ENCODE assay signal across 9 cellular contexts in the genomic region with DNA sequence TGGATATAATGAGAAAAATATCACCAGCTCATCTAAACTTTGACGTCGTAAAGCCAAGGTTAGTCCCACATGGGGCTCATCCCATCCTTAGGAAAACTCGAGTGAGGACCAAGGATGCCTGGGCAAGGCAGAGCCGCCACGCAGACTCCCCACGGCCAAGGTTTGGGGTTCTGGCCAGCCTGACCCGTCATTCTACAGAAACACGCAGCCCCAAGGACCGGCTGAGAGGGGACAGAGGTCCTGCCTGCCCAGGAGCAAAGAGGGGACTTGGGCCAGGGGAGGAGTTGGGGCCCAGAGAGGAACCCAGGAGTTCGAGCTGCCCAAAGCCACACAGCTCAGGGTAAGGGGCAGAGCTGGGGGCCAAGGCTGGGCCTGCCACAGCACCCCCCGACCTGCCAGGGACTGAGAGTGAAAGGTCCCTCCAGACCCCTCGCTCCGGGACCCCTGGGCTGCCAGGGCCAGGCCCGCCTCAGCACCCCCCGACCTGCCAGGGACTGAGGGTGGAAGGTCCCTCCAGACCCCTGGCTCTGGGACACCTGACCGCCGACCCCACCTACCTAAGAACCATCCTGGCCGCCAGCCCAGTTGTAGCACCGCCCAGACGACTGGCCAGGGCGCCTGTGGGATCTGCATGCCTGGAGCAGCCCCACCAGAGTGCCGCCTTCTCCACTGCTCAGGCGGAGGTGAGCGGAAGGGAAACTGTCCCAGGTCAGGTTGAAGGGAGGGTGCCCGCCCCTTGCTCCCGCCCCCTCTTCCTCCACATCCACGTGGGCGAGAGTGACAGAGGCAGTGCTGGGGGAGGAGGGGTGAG. TPM values are rescaled to one million over a fixed set of nuclear protein-coding genes. Genes with fewer than 3 reads are reported as not detected.
A peak's percentile ranks its signal among the peaks of the same experiment; 100 is the strongest.
DNase-seq lines count a peak whose midpoint lies in the region; ATAC-seq and TF ChIP-seq lines count a peak whose summit lies in the region.
"Had no signal": no experiment of that assay in that cellular context is flagged by ENCODE, and none has a peak within 500 bp of the region (broad histone marks: within the 10 kb centered on the region; RNA-seq: fewer than 3 reads in every experiment).

A gene (minus strand): TSS at position 689 of the 811 bp plus-strand sequence. CDS start 56 bp downstream, at position 633.

- no peaks in the 10 kb centered on the region for H3K4me1 ChIP-seq in aorta (ENCODE audit: control insufficient read depth in 1 of 2, insufficient read depth in 2 of 2, low read length in 2 of 2)

- no peaks in the 10 kb centered on the region for H3K9me3 Mint-ChIP-seq in activated B cell treated with CpG ODN at 0.5 μM for 24 hours
- H3K9me3 Mint-ChIP-seq in dendritic cell treated with granulocyte-macrophage colony-stimulating factor and Interleukin-4, amounts not matched to agents 40 ng/mL and 50 ng/mL, for 4 days: no peaks in the 10 kb centered on the region

- H3K36me3 Mint-ChIP-seq in activated B cell treated with CpG ODN at 0.5 μM for 24 hours (ENCODE audit: low read depth): no peaks in the 10 kb centered on the region
- H3K36me3 Mint-ChIP-seq in dendritic cell treated with granulocyte-macrophage colony-stimulating factor and Interleukin-4, amounts not matched to agents 40 ng/mL and 50 ng/mL, for 4 days (ENCODE audit: low read depth): no peaks in the 10 kb centered on the region

- H3K27ac ChIP-seq in AG04450 (ENCODE audit: low read depth, low read length): peak within 1 kb of the TSS; percentile 39
- H3K27ac ChIP-seq in aorta (ENCODE audit: low read depth in 1 of 2, low read length in 2 of 2): no peak within 1 kb of the TSS
- H3K27ac ChIP-seq: cardiac muscle cell had no signal

- peak within 1 kb of the TSS; percentile 91 for H3K27ac Mint-ChIP-seq in activated B cell treated with CpG ODN at 0.5 μM for 24 hours
- H3K27ac Mint-ChIP-seq in dendritic cell treated with granulocyte-macrophage colony-stimulating factor and Interleukin-4, amounts not matched to agents 40 ng/mL and 50 ng/mL, for 4 days: peak within 1 kb of the TSS; percentile 64

- H3K9me3 ChIP-seq in AG04450 (ENCODE audit: control insufficient read depth, insufficient read depth, low read length) (peaks cover 3% of the 10 kb centered on the region; the same call in 1 of the 2 replicates), aorta (ENCODE audit: control insufficient read depth, low read length) (no peaks in the 10 kb centered on the region)

- peaks cover 37% of the 10 kb centered on the region for H3K4me1 Mint-ChIP-seq in activated B cell treated with CpG ODN at 0.5 μM for 24 hours
- H3K4me1 Mint-ChIP-seq in dendritic cell treated with granulocyte-macrophage colony-stimulating factor and Interleukin-4, amounts not matched to agents 40 ng/mL and 50 ng/mL, for 4 days (ENCODE audit: low read depth): no peaks in the 10 kb centered on the region

- DNase-seq in AG04450 (ENCODE audit: low read depth, low spot score) (no peak), activated B cell treated with CpG ODN at 0.5 μM for 24 hours (no peak), omental fat pad (ENCODE audit: low spot score) (no peak), aorta (peak; percentile 50 to 72), ureter (ENCODE audit: low spot score) (no peak), GDM1 (lab: John Stamatoyannopoulos, UW) (no peak)

- peak within 1 kb of the TSS; percentile 31 for H3K4me3 ChIP-seq in AG04450 (ENCODE audit: low read depth, low read length)
- no peak within 1 kb of the TSS for H3K4me3 ChIP-seq in aorta (ENCODE audit: low read length in 2 of 2)
- H3K4me3 ChIP-seq: cardiac muscle cell had no signal

- H3K36me3 ChIP-seq in aorta (ENCODE audit: control insufficient read depth in 1 of 2, insufficient read depth in 2 of 2, low read length in 1 of 2): no peaks in the 10 kb centered on the region
- H3K36me3 ChIP-seq: cardiac muscle cell had no signal

- peaks cover 19% of the 10 kb centered on the region for H3K27me3 Mint-ChIP-seq in activated B cell treated with CpG ODN at 0.5 μM for 24 hours
- peaks cover 33% of the 10 kb centered on the region for H3K27me3 Mint-ChIP-seq in dendritic cell treated with granulocyte-macrophage colony-stimulating factor and Interleukin-4, amounts not matched to agents 40 ng/mL and 50 ng/mL, for 4 days

- H3K27me3 ChIP-seq in AG04450 (ENCODE audit: control insufficient read depth, insufficient read depth, low read length) (peaks cover 7% of the 10 kb centered on the region), aorta (ENCODE audit: control insufficient read depth in 1 of 2, insufficient read depth in 2 of 2, low read length in 1 of 2) (no peaks in the 10 kb centered on the region)
- H3K27me3 ChIP-seq: cardiac muscle cell had no signal

- intact Hi-C loops in activated B cell treated with CpG ODN at 0.5 μM for 24 hours (cut with micrococcal nuclease) (loop anchor here (1.0 to 5.0 kb wide), 4 partner anchors 14 to 70 kb away; no protein-coding TSS in a partner anchor), aorta (cut with DNase I) (no loop called here)
- intact Hi-C loops in dendritic cell treated with granulocyte-macrophage colony-stimulating factor and Interleukin-4, amounts not matched to agents 40 ng/mL and 50 ng/mL, for 4 days (cut with micrococcal nuclease): no loop called here

- TF ChIP-seq CTCF in AG04450 (IDR thresholded peaks at IDR 0.05; ENCODE audit: low read depth, low read length) (no peak), activated B cell treated with CpG ODN at 0.5 μM for 24 hours (IDR thresholded peaks at IDR 0.05) (no peak), omental fat pad (IDR thresholded peaks at IDR 0.05) (no peak)

- peak within 1 kb of the TSS; percentile 79 for H3K4me3 Mint-ChIP-seq in activated B cell treated with CpG ODN at 0.5 μM for 24 hours
- no peak within 1 kb of the TSS for H3K4me3 Mint-ChIP-seq in dendritic cell treated with granulocyte-macrophage colony-stimulating factor and Interleukin-4, amounts not matched to agents 40 ng/mL and 50 ng/mL, for 4 days

- peak; percentile 47 for ATAC-seq in GM21529 (IDR thresholded peaks at IDR 0.05; ENCODE audit: unreplicated experiment)
- ATAC-seq in activated B cell treated with CpG ODN at 0.5 μM for 24 hours (ENCODE audit: low read depth): peak; percentile 43
- peak; percentile 9 for ATAC-seq in omental fat pad (ENCODE audit: low FRiP score)
- peak; percentile 9 for ATAC-seq in aorta (ENCODE audit: low FRiP score)

- WGBS in aorta, 2 donors: 60 to 65% methylated on average over 25 to 28 of the region's 28 CpGs

- CTCF ChIA-PET in AG04450 (lab: Charles Lee) (interaction anchor here (1.7 kb wide), 1 partner anchor 10 kb away, joined by 4 read pairs; no protein-coding TSS in a partner anchor), activated B cell treated with CpG ODN at 0.5 μM for 24 hours (lab: Charles Lee) (no interaction called here)

- POLR2A ChIA-PET in AG04450 (lab: Yijun Ruan, JAX) (no interaction called here), activated B cell treated with CpG ODN at 0.5 μM for 24 hours (lab: Charles Lee) (interaction anchor here (1.8 to 2.3 kb wide), 3 partner anchors 14 to 124 kb away, joined by 7 to 23 read pairs (median 12); a partner anchor contains a TSS)

RNA-seq across cellular contexts. Expression of the gene that starts here (rescaled TPM):
- polyA plus RNA-seq in AG04450 (2011; rRNA removed) (not detected in 2 replicates), aorta (not detected)
- polyA minus RNA-seq in AG04450 (2011; rRNA and poly(A)+ RNA removed): not detected in 2 replicates
- total RNA-seq in activated B cell treated with CpG ODN at 0.5 μM for 24 hours (2.6 and 3.5 TPM in 2 replicates), omental fat pad (1 to 10 TPM in 1 of 4 donors, under 1 TPM in 3; 0.37 to 4.8 (median 0.68) TPM), aorta (under 1 TPM; 0.39 to 0.75 TPM), ureter (0.57 TPM)
- total RNA-seq: cardiac muscle cell had no signal
- polyA plus RNA-seq: cardiac muscle cell had no signal

Comparison
In these comparisons a context has a peak if more than half of its experiments do, and no peak if none do; other contexts are left out.
1. Peak in DNase-seq and ATAC-seq in aorta; RNA of the gene not detected or under 1 TPM.